ENCODE assay signal across 8 cellular contexts in genomic region chr4:8537041-8537461, GRCh38. TPM values are rescaled to one million over a fixed set of nuclear protein-coding genes. Genes with fewer than 3 reads are reported as not detected.
DNase-seq lines count a peak whose midpoint lies in the region; ATAC-seq, FAIRE-seq and TF ChIP-seq lines count a peak whose summit lies in the region.

No MANE protein-coding gene starts in this region.

- ATAC-seq in HG03139 (IDR thresholded peaks at IDR 0.05; ENCODE audit: unreplicated experiment) (no peak), GM18861 (IDR thresholded peaks at IDR 0.05; ENCODE audit: unreplicated experiment) (no peak)

- H3K9me2 ChIP-seq in MM.1S (replicated peaks; ENCODE audit: insufficient read depth, low read length), result no peaks in the 10 kb centered on the region

- H3K27ac Mint-ChIP-seq in Caco-2 (ENCODE audit: unreplicated experiment), result no peak overlapping the region

- intact Hi-C loops in kidney (cut with DNase I), result no loop called here
- intact Hi-C loops in Caco-2 (cut with micrococcal nuclease; ENCODE audit: unreplicated experiment), result no loop called here

- H3K9me3 ChIP-seq in HEK293 (ENCODE audit: control insufficient read depth, insufficient read depth, low read depth, low read length) (no peaks in the 10 kb centered on the region), kidney (ENCODE audit: control insufficient read depth in 1 of 2, low read length in 2 of 2) (no peaks in the 10 kb centered on the region), MM.1S (replicated peaks; ENCODE audit: insufficient read depth, low read length) (no peaks in the 10 kb centered on the region), Caco-2 (peaks cover 9% of the 10 kb centered on the region)

- no peaks in the 10 kb centered on the region for H3K36me3 ChIP-seq in HEK293 (ENCODE audit: control insufficient read depth in 2 of 2, insufficient read depth in 1 of 2, low read length in 2 of 2)
- no peaks in the 10 kb centered on the region for H3K36me3 ChIP-seq in kidney (ENCODE audit: control insufficient read depth in 1 of 2, insufficient read depth in 2 of 2, low read length in 2 of 2)
- H3K36me3 ChIP-seq in MM.1S (replicated peaks; ENCODE audit: insufficient read depth, low read length), result no peaks in the 10 kb centered on the region
- no peaks in the 10 kb centered on the region; the same call in 1 of the 2 replicates for H3K36me3 ChIP-seq in Caco-2 (ENCODE audit: control insufficient read depth, insufficient read depth, low read length)

- H3K4me2 ChIP-seq in MM.1S (ENCODE audit: low read depth, low read length), result no peak overlapping the region

- DNase-seq in AG09319 (ENCODE audit: extremely low read depth, low read depth) (peak; percentile 72), SW 1271 (lab: John Stamatoyannopoulos, UW) (peak; percentile 44 to 70), kidney (no peak), MM.1S (no peak), Caco-2 (no peak)

- peak; percentile 72 for FAIRE-seq in kidney (lab: Jason Lieb, UNC)

- H2AFZ ChIP-seq in MM.1S (ENCODE audit: low read length), result no peak overlapping the region

- H3K9ac ChIP-seq in kidney (ENCODE audit: low read length in 2 of 2) (peak overlapping the region in 1 of 2 donors; percentile 22), MM.1S (ENCODE audit: low read length) (no peak overlapping the region)

- H3K27ac ChIP-seq in HEK293 (ENCODE audit: extremely low read depth, low read depth, low read length) (no peak overlapping the region), kidney (ENCODE audit: low read depth in 2 of 2, low read length in 2 of 2) (peak overlapping the region; percentile 29 to 77), MM.1S (ENCODE audit: low read length) (no peak overlapping the region)

- CTCF ChIA-PET in HEK293 (lab: Yijun Ruan, JAX) (interaction anchor here (2.2 kb wide), 1 partner anchor 68 kb away, joined by 10 read pairs; no protein-coding TSS in a partner anchor), Caco-2 (lab: Charles Lee) (interaction anchor here (0.5 kb wide), 1 partner anchor 16 kb away, joined by 4 read pairs; no protein-coding TSS in a partner anchor)

- TF ChIP-seq CTCF in AG09319 (IDR thresholded peaks at IDR 0.05; ENCODE audit: low read depth, low read length) (no peak), HEK293 (tag by site-specific recombination; IDR thresholded peaks at IDR 0.05) (no peak), kidney (IDR thresholded peaks at IDR 0.05; ENCODE audit: borderline replicate concordance, extremely low read depth, insufficient read depth) (no peak), MM.1S (IDR thresholded peaks at IDR 0.05; ENCODE audit: low read length) (no peak), Caco-2 (IDR thresholded peaks at IDR 0.05; ENCODE audit: insufficient read depth in 1 of 2, low read depth in 1 of 2, low read length in 1 of 2, severe bottlenecking in 1 of 2, unreplicated experiment in 1 of 2) (no peak)

- H3K4me1 ChIP-seq in HEK293 (ENCODE audit: control insufficient read depth, insufficient read depth, low read length) (no peaks in the 10 kb centered on the region), kidney (ENCODE audit: control insufficient read depth in 1 of 2, insufficient read depth in 1 of 2, low read depth in 1 of 2, low read length in 2 of 2) (peaks cover 15 to 24% of the 10 kb centered on the region in 2 donors), MM.1S (ENCODE audit: low read length) (peaks cover 26% of the 10 kb centered on the region), Caco-2 (peaks cover 34% of the 10 kb centered on the region)

- POLR2A ChIA-PET in HEK293 (lab: Yijun Ruan, JAX) (no interaction called here), Caco-2 (lab: Charles Lee) (no interaction called here)

- H3F3A ChIP-seq in MM.1S (ENCODE audit: insufficient read depth, low read length), result peaks cover 16% of the 10 kb centered on the region

- H3K4me3 ChIP-seq in HEK293 (ENCODE audit: low read depth, low read length), result no peak overlapping the region
- H3K4me3 ChIP-seq in kidney (ENCODE audit: low read length in 2 of 2), result peak overlapping the region; percentile 4 to 31
- no peak overlapping the region for H3K4me3 ChIP-seq in MM.1S (ENCODE audit: low read length)
- no peak overlapping the region for H3K4me3 ChIP-seq in Caco-2 (ENCODE audit: low read depth, low read length)

- no peaks in the 10 kb centered on the region for H3K27me3 Mint-ChIP-seq in Caco-2 (ENCODE audit: insufficient read depth, unreplicated experiment)

- no TSS peak for BruUV-seq in Caco-2 (replicated peaks; lab: Mats Ljungman, UMichigan)

- H3K4me1 Mint-ChIP-seq in Caco-2 (ENCODE audit: low read depth, unreplicated experiment), result peaks cover 28% of the 10 kb centered on the region

- no peaks in the 10 kb centered on the region for H3K79me2 ChIP-seq in MM.1S (ENCODE audit: low read length)

- no peaks in the 10 kb centered on the region for H4K20me1 ChIP-seq in MM.1S (ENCODE audit: insufficient read depth, low read length)

- no peak overlapping the region for H3K4me3 Mint-ChIP-seq in Caco-2 (ENCODE audit: unreplicated experiment)

- H3K36me3 Mint-ChIP-seq in Caco-2 (ENCODE audit: insufficient read depth, unreplicated experiment), result peaks cover 19% of the 10 kb centered on the region

- peaks cover 6% of the 10 kb centered on the region for H3K9me3 Mint-ChIP-seq in Caco-2 (ENCODE audit: unreplicated experiment)

- H3K27me3 ChIP-seq in MM.1S (replicated peaks; ENCODE audit: insufficient read depth, low read length) (peaks cover 11% of the 10 kb centered on the region; the same call in 1 of the 2 replicates), Caco-2 (replicated peaks; ENCODE audit: control insufficient read depth, insufficient read depth, low read length) (no peaks in the 10 kb centered on the region)

TF ChIP-seq in HEK293, 187 proteins besides CTCF, POLR2A, EP300 and RAD21:
- TF ChIP-seq GLI2 (tag by site-specific recombination; IDR thresholded peaks at IDR 0.05; ENCODE audit: borderline replicate concordance, low read depth) (no peak), PRDM10 (tag by site-specific recombination; IDR thresholded peaks at IDR 0.05) (peak; percentile 33; the same call in 1 of the 2 replicates)

RNA-seq across cellular contexts. Expression of gene GPR78, which starts 43.1 kb away (rescaled TPM):
- not detected for total RNA-seq in kidney
- not detected for polyA plus RNA-seq in kidney (ENCODE audit: insufficient read depth, low read depth, low replicate concordance)
- 0.68 and 0.79 TPM in 2 replicates for total RNA-seq in Caco-2 (2022)

RNA-seq across cellular contexts. Expression of gene CPZ, which starts 55.5 kb away (rescaled TPM):
- total RNA-seq in kidney, result 2.6 TPM
- polyA plus RNA-seq in kidney (ENCODE audit: insufficient read depth, low read depth, low replicate concordance), result 1.2 TPM
- 5.2 and 7.7 TPM in 2 replicates for total RNA-seq in Caco-2 (2022)

Comparison
In these comparisons a context has a peak if more than half of its experiments do, and no peak if none do; other contexts are left out.
1. DNase-seq: peak in AG09319 (single experiment) and SW 1271 (2 of 2); none in kidney (single experiment), MM.1S (single experiment) and Caco-2 (0 of 2).
2. H3K27ac ChIP-seq: peak in kidney (2 of 2); none in HEK293 (single experiment) and MM.1S (single experiment).
3. H3K4me3 ChIP-seq: peak in kidney (2 of 2); none in HEK293 (single experiment), MM.1S (single experiment) and Caco-2 (single experiment).